Comparison of ENCODE assay signal across 8 cellular contexts in the genomic region with DNA sequence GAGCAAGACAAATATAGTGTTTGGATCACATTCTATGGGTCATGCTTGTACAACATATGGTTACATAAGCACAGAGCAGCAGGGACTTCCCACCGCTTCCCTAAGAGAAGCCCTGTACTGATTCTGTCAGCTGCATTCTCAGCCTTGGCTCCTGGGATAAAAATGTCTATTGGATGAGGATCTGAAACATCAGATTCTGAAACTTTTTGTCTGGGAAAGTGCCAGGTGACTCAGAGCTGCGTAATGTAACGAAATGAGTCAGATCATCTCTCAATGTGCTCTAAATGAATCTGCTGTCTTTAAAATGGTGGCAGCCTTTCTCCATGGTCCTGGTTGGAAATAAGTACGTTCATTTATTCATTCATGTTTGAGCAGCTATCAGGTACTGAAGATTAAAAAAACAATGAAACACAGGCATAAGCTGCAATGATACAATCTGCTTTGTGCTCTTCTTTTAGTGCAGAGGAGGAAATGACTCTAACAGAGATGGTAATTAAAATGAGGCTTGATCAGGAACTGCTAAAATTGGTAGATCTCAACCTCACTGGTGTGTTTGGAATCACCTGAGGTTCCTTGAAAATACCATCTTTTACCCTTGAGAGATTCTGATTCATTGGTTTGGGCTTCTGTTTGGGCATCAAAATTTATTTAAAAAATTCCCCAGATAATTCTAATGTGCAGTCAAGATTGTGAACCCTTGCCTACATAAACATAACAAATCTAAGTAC.
A peak's percentile ranks its signal among the peaks of the same experiment; 100 is the strongest.
DNase-seq lines count a peak whose midpoint lies in the region; ATAC-seq and TF ChIP-seq lines count a peak whose summit lies in the region.

No MANE protein-coding gene starts in this region.

- TF ChIP-seq CTCF in endodermal cell (conservative IDR thresholded peaks at IDR 0.05): no peak

- H3K9ac ChIP-seq in endodermal cell (ENCODE audit: extremely low read depth, low read length, poor library complexity, severe bottlenecking): no peak overlapping the region

- peaks cover 4% of the 10 kb centered on the region for H3K27me3 Mint-ChIP-seq in endodermal cell (ENCODE audit: insufficient read depth)

- H3K27me3 ChIP-seq in endodermal cell (ENCODE audit: control insufficient read depth, insufficient read depth, low read length, poor library complexity, severe bottlenecking): no peaks in the 10 kb centered on the region

- DNase-seq in GM03348 (ENCODE audit: low spot score): peak; percentile 82
- DNase-seq in activated T-cell treated with anti-CD3 and anti-CD28 coated beads, Interleukin-2, amount 50 U/mL, for 48 hours: peak; percentile 75 to 77
- DNase-seq in lung microvascular endothelial cell (ENCODE audit: low read depth in 2 of 2): peak; percentile 77 to 98
- DNase-seq in endodermal cell: no peak
- no peak for DNase-seq in KG1 (lab: John Stamatoyannopoulos, UW)

- H3K36me3 ChIP-seq in endodermal cell (ENCODE audit: control insufficient read depth, insufficient read depth, low read length): no peaks in the 10 kb centered on the region

- ATAC-seq in GM21367 (IDR thresholded peaks at IDR 0.05; ENCODE audit: unreplicated experiment) (peak; percentile 75), HG03469 (IDR thresholded peaks at IDR 0.05; ENCODE audit: unreplicated experiment) (peak; percentile 90), GM19324 (IDR thresholded peaks at IDR 0.05; ENCODE audit: low FRiP score, unreplicated experiment) (no peak)

- H3K27ac ChIP-seq in endodermal cell (ENCODE audit: low read depth, low read length): no peak overlapping the region

- peaks cover 3% of the 10 kb centered on the region for H3K4me1 ChIP-seq in endodermal cell (ENCODE audit: control insufficient read depth, insufficient read depth, low read length)

- peaks cover 4% of the 10 kb centered on the region for H3K4me1 Mint-ChIP-seq in endodermal cell

- H3K27ac Mint-ChIP-seq in endodermal cell: no peak overlapping the region

- H3K4me3 Mint-ChIP-seq in endodermal cell: no peak overlapping the region

- no peaks in the 10 kb centered on the region for H3K9me3 ChIP-seq in endodermal cell (ENCODE audit: control insufficient read depth, low read length)

- H3K9me3 Mint-ChIP-seq in endodermal cell: no peaks in the 10 kb centered on the region

- WGBS in endodermal cell (ENCODE audit: insufficient coverage in 1 of 2, insufficient read length in 1 of 2), 2 experiments: 93 to 94% methylated on average over 4 of the region's 4 CpGs

- no peaks in the 10 kb centered on the region for H3K36me3 Mint-ChIP-seq in endodermal cell (ENCODE audit: low read depth)

- no peak overlapping the region for H3K4me3 ChIP-seq in endodermal cell (ENCODE audit: low read length)

Comparison
In these comparisons a context has a peak if more than half of its experiments do, and no peak if none do; other contexts are left out.
1. DNase-seq: peak in GM03348 (single experiment), activated T-cell treated with anti-CD3 and anti-CD28 coated beads, Interleukin-2, amount 50 U/mL, for 48 hours (2 of 2) and lung microvascular endothelial cell (2 of 2); none in endodermal cell (single experiment) and KG1 (single experiment).